ENCODE assay signal across 3 cellular contexts in the genomic region with DNA sequence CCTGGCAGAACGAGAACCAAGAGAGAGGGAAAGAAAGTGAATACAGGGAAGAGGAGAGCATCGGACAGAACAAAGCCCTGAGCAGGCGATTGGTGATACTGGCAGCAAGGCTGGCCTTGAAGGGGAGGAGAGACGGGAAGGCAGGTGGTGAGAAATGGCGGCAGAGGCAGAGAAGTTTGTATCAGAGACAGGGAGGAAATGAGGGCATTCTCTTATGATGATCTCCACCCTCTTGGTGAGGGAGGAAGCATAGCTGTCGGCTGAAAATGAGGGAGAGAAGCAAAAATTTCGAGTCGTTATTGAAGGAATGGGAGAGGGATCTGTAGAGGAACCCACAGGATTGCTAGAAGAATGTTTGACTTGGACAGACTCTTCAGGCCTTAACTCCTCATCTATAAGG.
TF ChIP-seq lines count a peak whose summit lies in the region.

No MANE protein-coding gene starts in this region.

TF ChIP-seq in A549, 52 proteins besides CTCF, POLR2A, EP300 and RAD21:
- TF ChIP-seq, protein P1, sequence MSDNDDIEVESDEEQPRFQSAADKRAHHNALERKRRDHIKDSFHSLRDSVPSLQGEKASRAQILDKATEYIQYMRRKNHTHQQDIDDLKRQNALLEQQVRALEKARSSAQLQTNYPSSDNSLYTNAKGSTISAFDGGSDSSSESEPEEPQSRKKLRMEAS (IDR thresholded peaks at IDR 0.05), result no peak
- TF ChIP-seq ZNF302 (CRISPR knock-in tag; IDR thresholded peaks at IDR 0.05) (no peak), BHLHE40 (IDR thresholded peaks at IDR 0.05; ENCODE audit: low read depth, low read length) (no peak), CBX2 (IDR thresholded peaks at IDR 0.05; ENCODE audit: borderline replicate concordance, low read depth) (no peak), ESRRA (IDR thresholded peaks at IDR 0.05; ENCODE audit: borderline replicate concordance, low read length) (no peak), FOXS1 (CRISPR knock-in tag; IDR thresholded peaks at IDR 0.05) (no peak), ATOH8 (CRISPR knock-in tag; IDR thresholded peaks at IDR 0.05; ENCODE audit: low read depth) (no peak), ELK1 (IDR thresholded peaks at IDR 0.05; ENCODE audit: low read depth, low read length) (no peak)

TF ChIP-seq in IMR-90, 13 proteins besides CTCF, POLR2A, EP300 and RAD21:
- TF ChIP-seq MXI1 (IDR thresholded peaks at IDR 0.05; ENCODE audit: borderline replicate concordance, low read depth, low read length) (no peak), CHD1 (IDR thresholded peaks at IDR 0.05; ENCODE audit: low read depth, low read length) (no peak), MAFK (IDR thresholded peaks at IDR 0.05; ENCODE audit: low read depth, low read length) (no peak), NFE2L2 (IDR thresholded peaks at IDR 0.05; ENCODE audit: low read depth, low read length) (no peak), CEBPB (IDR thresholded peaks at IDR 0.05; ENCODE audit: low read depth, low read length) (no peak), SMC3 (IDR thresholded peaks at IDR 0.05; ENCODE audit: low read depth, low read length) (no peak), ELK1 (IDR thresholded peaks at IDR 0.05; ENCODE audit: borderline replicate concordance, low read depth, low read length) (no peak), RFX5 (IDR thresholded peaks at IDR 0.05; ENCODE audit: low read depth, low read length) (no peak), FOS (IDR thresholded peaks at IDR 0.05; ENCODE audit: low read depth, low read length) (no peak), RCOR1 (IDR thresholded peaks at IDR 0.05; ENCODE audit: insufficient replicate concordance, low read length) (no peak), MAZ (IDR thresholded peaks at IDR 0.05; ENCODE audit: borderline replicate concordance, low read depth, low read length) (no peak), USF2 (IDR thresholded peaks at IDR 0.05; ENCODE audit: low read depth, low read length) (no peak), BHLHE40 (IDR thresholded peaks at IDR 0.05; ENCODE audit: low read depth, low read length) (no peak)

TF ChIP-seq in H1, 55 proteins besides CTCF, POLR2A, EP300 and RAD21:
- TF ChIP-seq E2F6 (IDR thresholded peaks at IDR 0.05) (0 out of 2 replicates have a peak, but pooled peaks have one; percentile 30), KDM5A (IDR thresholded peaks at IDR 0.05; ENCODE audit: low read length) (no peak)
